1 cellular context compared by ENCODE assay signal in the genomic region with DNA sequence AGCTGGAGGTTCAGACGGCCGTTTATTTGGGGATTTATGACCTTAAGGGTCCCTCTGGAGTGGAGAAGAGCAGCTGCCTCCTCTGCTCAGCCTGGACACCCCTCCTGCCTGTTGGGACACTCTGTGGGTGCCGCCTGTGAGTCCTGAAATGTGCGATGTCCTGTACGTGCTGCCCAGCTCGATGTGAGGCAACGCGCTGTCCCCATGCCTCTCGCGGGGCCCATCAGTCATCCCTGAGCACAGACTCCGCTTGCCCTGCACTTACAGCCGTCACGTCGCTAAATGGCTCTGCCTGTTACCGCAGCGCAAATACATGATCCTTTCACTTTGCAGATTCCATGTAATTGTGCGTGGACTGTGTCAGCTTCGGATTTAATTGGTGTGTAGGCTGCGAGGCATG.
TF ChIP-seq lines count a peak whose summit lies in the region.

No MANE protein-coding gene starts in this region.

TF ChIP-seq in H1, 55 proteins besides CTCF, POLR2A, EP300 and RAD21:
- TF ChIP-seq JUN (IDR thresholded peaks at IDR 0.05; ENCODE audit: low read depth, low read length): no peak
- TF ChIP-seq BRCA1 (IDR thresholded peaks at IDR 0.05; ENCODE audit: low read depth, low read length): no peak
- TF ChIP-seq SIRT6 (IDR thresholded peaks at IDR 0.05; ENCODE audit: low read length): no peak
- no peak for TF ChIP-seq NANOG (IDR thresholded peaks at IDR 0.05; ENCODE audit: insufficient read depth, low read depth, low read length, poor library complexity, severe bottlenecking)
- TF ChIP-seq CEBPB (IDR thresholded peaks at IDR 0.05; ENCODE audit: low read depth, low read length): no peak
- no peak for TF ChIP-seq SUZ12 (IDR thresholded peaks at IDR 0.05; ENCODE audit: low read length)
- no peak for TF ChIP-seq SP1 (IDR thresholded peaks at IDR 0.05; ENCODE audit: low read depth, low read length)
- no peak for TF ChIP-seq KDM5A (IDR thresholded peaks at IDR 0.05; ENCODE audit: low read length)
- TF ChIP-seq CREB1 (IDR thresholded peaks at IDR 0.05): no peak
- TF ChIP-seq GABPA (IDR thresholded peaks at IDR 0.05; ENCODE audit: borderline replicate concordance, insufficient read depth, low read length): no peak
- no peak for TF ChIP-seq SRF (IDR thresholded peaks at IDR 0.05; ENCODE audit: low read depth, low read length)
- TF ChIP-seq, protein P1, sequence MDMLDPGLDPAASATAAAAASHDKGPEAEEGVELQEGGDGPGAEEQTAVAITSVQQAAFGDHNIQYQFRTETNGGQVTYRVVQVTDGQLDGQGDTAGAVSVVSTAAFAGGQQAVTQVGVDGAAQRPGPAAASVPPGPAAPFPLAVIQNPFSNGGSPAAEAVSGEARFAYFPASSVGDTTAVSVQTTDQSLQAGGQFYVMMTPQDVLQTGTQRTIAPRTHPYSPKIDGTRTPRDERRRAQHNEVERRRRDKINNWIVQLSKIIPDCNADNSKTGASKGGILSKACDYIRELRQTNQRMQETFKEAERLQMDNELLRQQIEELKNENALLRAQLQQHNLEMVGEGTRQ (IDR thresholded peaks at IDR 0.05; ENCODE audit: low read length): no peak
- no peak for TF ChIP-seq HDAC2 (IDR thresholded peaks at IDR 0.05; ENCODE audit: borderline replicate concordance in 1 of 2, low read depth in 2 of 2, low read length in 2 of 2)
- no peak for TF ChIP-seq CHD2 (IDR thresholded peaks at IDR 0.05; ENCODE audit: low read length)
TF ChIP-seq in H1: peak in this region for 0.
